8 cellular contexts compared by ENCODE assay signal in genomic region chr19:58466760-58467589, GRCh38. TPM values are rescaled to one million over a fixed set of nuclear protein-coding genes. Genes with fewer than 3 reads are reported as not detected.
DNase-seq lines count a peak whose midpoint lies in the region; ATAC-seq, FAIRE-seq and TF ChIP-seq lines count a peak whose summit lies in the region.

Gene ZNF324 (plus strand): TSS chr19:58467080. CDS start chr19:58469186, 2,106 bp downstream.

- peaks cover 6% of the 10 kb centered on the region for H3K79me2 ChIP-seq in HepG2 (ENCODE audit: insufficient read depth, low read length)

- TF ChIP-seq EP300 in HepG2 (IDR thresholded peaks at IDR 0.05; ENCODE audit: low read depth in 2 of 2, low read length in 2 of 2) (no peak), HepG2 (CRISPR knock-in tag; IDR thresholded peaks at IDR 0.05; ENCODE audit: borderline replicate concordance) (no peak)

- H3K9me3 ChIP-seq in HepG2 (ENCODE audit: low read length) = no peaks in the 10 kb centered on the region

- peak within 1 kb of the TSS; percentile 80 for H2AFZ ChIP-seq in HepG2 (ENCODE audit: low read length)

- BruUV-seq in HepG2 (replicated peaks; lab: Mats Ljungman, UMichigan) = no TSS peak

- no peaks in the 10 kb centered on the region for H4K20me1 ChIP-seq in HepG2 (ENCODE audit: insufficient read depth, low read length)

- peaks cover 24% of the 10 kb centered on the region for H3K4me1 ChIP-seq in HepG2 (ENCODE audit: insufficient read depth, low read length)

- ATAC-seq in GM19351 (IDR thresholded peaks at IDR 0.05; ENCODE audit: unreplicated experiment) (peak; percentile 89), HG03521 (IDR thresholded peaks at IDR 0.05; ENCODE audit: unreplicated experiment) (peak; percentile 94), HepG2 (peak; percentile 89)

- peaks cover 2 to 11% of the 10 kb centered on the region in 2 experiments; a peak in 3 of 5 replicates for H3K36me3 ChIP-seq in HepG2 (replicated peaks in 1 of 2; ENCODE audit: control insufficient read depth in 1 of 2, insufficient read depth in 2 of 2, low read length in 2 of 2)

- peak; percentile 62 for TF ChIP-seq CTCF in HepG2 (CRISPR knock-in tag; IDR thresholded peaks at IDR 0.05)

- no peak for TF ChIP-seq RAD21 in HepG2 (CRISPR knock-in tag; IDR thresholded peaks at IDR 0.05)

- peak within 1 kb of the TSS; percentile 51 for H3K27ac ChIP-seq in HepG2 (ENCODE audit: extremely low read length, insufficient read depth, low read length)

- H3K27me3 ChIP-seq in HepG2 (ENCODE audit: control insufficient read depth in 1 of 2, insufficient read depth in 2 of 2, low read length in 2 of 2) = no peaks in the 10 kb centered on the region

- CTCF ChIA-PET in HepG2 (lab: Yijun Ruan, JAX; ENCODE audit: low intra/inter-chr PET ratio, low total read pairs) = no interaction called here

- peak; percentile 64 to 74 for TF ChIP-seq POLR2A in HepG2 (IDR thresholded peaks at IDR 0.05; ENCODE audit: insufficient read depth in 1 of 2, low read depth in 2 of 2, low read length in 2 of 2)

- peak within 1 kb of the TSS; percentile 74 for H3K9ac ChIP-seq in HepG2 (ENCODE audit: insufficient read depth, low read depth, low read length)

- peak; percentile 67 to 98 (median 95) for DNase-seq in C1 segment of cervical spinal cord (lab: John Stamatoyannopoulos, UW)
- DNase-seq in NCI-H748 (lab: John Stamatoyannopoulos, UW; ENCODE audit: unreplicated experiment) = peak; percentile 99
- peak; percentile 97 for DNase-seq in activated CD4-positive, alpha-beta T cell treated with anti-CD3 and anti-CD28 coated beads, Interleukin-2, amount 50 U/mL, for 1 hour
- DNase-seq in dedifferentiated amniotic fluid mesenchymal stem cell (ENCODE audit: extremely low spot score) = peak; percentile 96
- peak; percentile 94 for DNase-seq in HepG2 (ENCODE audit: low spot score)
- DNase-seq in stimulated activated CD4-positive, alpha-beta T cell treated with anti-CD3 and anti-CD28 coated beads, Interleukin-4, amount 100 ng/mL, for 1 hour = peak; percentile 98

- intact Hi-C loops in HepG2 (cut with micrococcal nuclease; ENCODE audit: unreplicated experiment) = loop anchor here (2.0 to 5.0 kb wide), 4 partner anchors 16 to 140 kb away; partner anchors contain the start of genes ZBTB45, ZNF324B, ZNF584 and ZSCAN22

- peak; percentile 80 for FAIRE-seq in HepG2 (lab: Jason Lieb, UNC)

- 0% methylated on average over 2 of the region's 92 CpGs for WGBS in HepG2 (ENCODE audit: low lambda C conversion rate)

- H3K4me2 ChIP-seq in HepG2 (ENCODE audit: low read depth, low read length) = peak within 1 kb of the TSS; percentile 94

- peak within 1 kb of the TSS; percentile 71 to 93 (median 86) for H3K4me3 ChIP-seq in HepG2 (replicated peaks in 1 of 3; ENCODE audit: insufficient read depth in 1 of 3, low read depth in 2 of 3, low read length in 3 of 3)

- POLR2A ChIA-PET in HepG2 (lab: Yijun Ruan, JAX) = interaction anchor here (1.4 kb wide), 1 partner anchor 47 kb away, joined by 4 read pairs; no protein-coding TSS in a partner anchor

- in situ Hi-C loops in HepG2 (cut with HindIII; ENCODE audit: extremely low pct_ligation_motif_present, low pct_unique_long_range_greater_than_20kb) = no loop called here

TF ChIP-seq in HepG2, 621 proteins besides CTCF, POLR2A, EP300 and RAD21 (continues in another document):
- TF ChIP-seq HNRNPLL (IDR thresholded peaks at IDR 0.05; ENCODE audit: low read depth, low read length, poor library complexity, severe bottlenecking) = peak; percentile 44
- TF ChIP-seq FIP1L1 (IDR thresholded peaks at IDR 0.05; ENCODE audit: borderline replicate concordance, insufficient read depth, low read depth, low read length) = no peak
- peak; percentile 70 for TF ChIP-seq MAX (IDR thresholded peaks at IDR 0.05)
- TF ChIP-seq POGZ (CRISPR knock-in tag; IDR thresholded peaks at IDR 0.05) = 0 out of 2 replicates have a peak, but pooled peaks have one; percentile 23
- TF ChIP-seq PAWR (CRISPR knock-in tag; IDR thresholded peaks at IDR 0.05; ENCODE audit: borderline replicate concordance) = no peak
- TF ChIP-seq ZNF256 (CRISPR knock-in tag; conservative IDR thresholded peaks at IDR 0.05) = no peak
- peak; percentile 86 for TF ChIP-seq FOXK1 (CRISPR knock-in tag; IDR thresholded peaks at IDR 0.05; ENCODE audit: borderline replicate concordance, low read depth)
- TF ChIP-seq HNRNPK (IDR thresholded peaks at IDR 0.05; ENCODE audit: low read depth, low read length, poor library complexity, severe bottlenecking) = no peak
- TF ChIP-seq ZNF547 (CRISPR knock-in tag; IDR thresholded peaks at IDR 0.05) = no peak
- TF ChIP-seq CCDC6 (CRISPR knock-in tag; IDR thresholded peaks at IDR 0.05) = no peak
- no peak for TF ChIP-seq KAT2B (IDR thresholded peaks at IDR 0.05; ENCODE audit: borderline replicate concordance, low read depth, low read length)
- peak; percentile 73 for TF ChIP-seq DRAP1 (CRISPR knock-in tag; IDR thresholded peaks at IDR 0.05)
- TF ChIP-seq HDAC1 (CRISPR knock-in tag; IDR thresholded peaks at IDR 0.05) = peak; percentile 89
- TF ChIP-seq, protein P1, sequence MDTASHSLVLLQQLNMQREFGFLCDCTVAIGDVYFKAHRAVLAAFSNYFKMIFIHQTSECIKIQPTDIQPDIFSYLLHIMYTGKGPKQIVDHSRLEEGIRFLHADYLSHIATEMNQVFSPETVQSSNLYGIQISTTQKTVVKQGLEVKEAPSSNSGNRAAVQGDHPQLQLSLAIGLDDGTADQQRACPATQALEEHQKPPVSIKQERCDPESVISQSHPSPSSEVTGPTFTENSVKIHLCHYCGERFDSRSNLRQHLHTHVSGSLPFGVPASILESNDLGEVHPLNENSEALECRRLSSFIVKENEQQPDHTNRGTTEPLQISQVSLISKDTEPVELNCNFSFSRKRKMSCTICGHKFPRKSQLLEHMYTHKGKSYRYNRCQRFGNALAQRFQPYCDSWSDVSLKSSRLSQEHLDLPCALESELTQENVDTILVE (CRISPR knock-in tag; IDR thresholded peaks at IDR 0.05) = peak; percentile 39; the same call in 1 of the 2 replicates
- no peak for TF ChIP-seq ZNF235 (CRISPR knock-in tag; IDR thresholded peaks at IDR 0.05; ENCODE audit: borderline replicate concordance)
- peak; percentile 89 for TF ChIP-seq HINFP (CRISPR knock-in tag; IDR thresholded peaks at IDR 0.05; ENCODE audit: low read depth)
- TF ChIP-seq TRIM24 (CRISPR knock-in tag; IDR thresholded peaks at IDR 0.05) = no peak

RNA-seq across cellular contexts. Expression of gene ZNF324, which starts in this region (rescaled TPM):
- 4.0 and 4.7 TPM in 2 replicates for total RNA-seq in HepG2 (2016; rRNA removed; fragmentation: Illumina TruSeq; extraction: Trizol)
- 0.30 and 1.2 TPM in 2 replicates for total RNA-seq in HepG2 (2016; cell fraction: cytosol; rRNA removed; fragmentation: Illumina TruSeq; extraction: Trizol; ENCODE audit: low read depth)
- 4.0 and 5.4 TPM in 2 replicates for total RNA-seq in HepG2 (2016; cell fraction: insoluble cytoplasmic fraction; rRNA removed; fragmentation: Illumina TruSeq; extraction: Trizol)
- total RNA-seq in HepG2 (2016; cell fraction: membrane; rRNA removed; fragmentation: Illumina TruSeq; extraction: Trizol) = 1.7 and 1.8 TPM in 2 replicates
- total RNA-seq in HepG2 (2016; cell fraction: nucleus; rRNA removed; fragmentation: Illumina TruSeq; extraction: Trizol) = 4.7 and 6.2 TPM in 2 replicates
- 1.1 and 1.6 TPM in 2 replicates for polyA plus RNA-seq in HepG2 (2011; rRNA removed)
- polyA plus RNA-seq in HepG2 (2011; cell fraction: cytosol; rRNA removed) = 1.5 and 1.6 TPM in 2 replicates
- polyA plus RNA-seq in HepG2 (2011; cell fraction: nucleus; rRNA removed) = 6.4 TPM in 2 replicates
- 1.8 and 2.3 TPM in 2 replicates for polyA plus RNA-seq in HepG2 (2012)
- polyA plus RNA-seq in HepG2 (2016; cell fraction: cytosol; fragmentation: Illumina TruSeq; extraction: Trizol; ENCODE audit: low read depth) = 0.07 and 0.16 TPM in 2 replicates
- 2.1 and 2.5 TPM in 2 replicates for polyA plus RNA-seq in HepG2 (2016; cell fraction: insoluble cytoplasmic fraction; fragmentation: Illumina TruSeq; extraction: Trizol; ENCODE audit: low read depth)
- polyA plus RNA-seq in HepG2 (2016; cell fraction: membrane; fragmentation: Illumina TruSeq; extraction: Trizol; ENCODE audit: low read depth) = 0.45 and 0.47 TPM in 2 replicates
- polyA plus RNA-seq in HepG2 (2016; cell fraction: nucleus; fragmentation: Illumina TruSeq; extraction: Trizol; ENCODE audit: insufficient read depth, low read depth) = 3.4 and 3.6 TPM in 2 replicates
- polyA minus RNA-seq in HepG2 (2011; rRNA and poly(A)+ RNA removed; ENCODE audit: low replicate concordance) = 10.2 and 18.5 TPM in 2 replicates
- polyA minus RNA-seq in HepG2 (2011; cell fraction: cytosol; rRNA and poly(A)+ RNA removed) = 1.9 and 2.6 TPM in 2 replicates
- polyA minus RNA-seq in HepG2 (2011; cell fraction: nucleus; rRNA and poly(A)+ RNA removed) = 10.4 and 13.9 TPM in 2 replicates

Comparison
In these comparisons a context has a peak if more than half of its experiments do, and no peak if none do; other contexts are left out.
1. Peak in every context shown above with its lines: DNase-seq, ATAC-seq, H3K4me3 ChIP-seq and H3K27ac ChIP-seq.